9 cellular contexts compared by ENCODE assay signal in genomic region chr2:203650860-203651613, GRCh38. TPM values are rescaled to one million over a fixed set of nuclear protein-coding genes. Genes with fewer than 3 reads are reported as not detected.
DNase-seq lines count a peak whose midpoint lies in the region; ATAC-seq and TF ChIP-seq lines count a peak whose summit lies in the region.
"Had no signal": no experiment of that assay in that cellular context is flagged by ENCODE, and none has a peak within 500 bp of the region (broad histone marks: within the 10 kb centered on the region; RNA-seq: fewer than 3 reads in every experiment).

No MANE protein-coding gene starts in this region.

- H3K4me3 ChIP-seq in lower lobe of right lung, result no peak overlapping the region

- H3K4me3 Mint-ChIP-seq in central memory CD8-positive, alpha-beta T cell, result no peak overlapping the region
- H3K4me3 Mint-ChIP-seq: natural killer cell treated with Interleukin-12 subunit alpha and Interleukin-12 subunit beta and Interleukin-15 and Interleukin-18, amount 100 ng/mL, for 72 hours had no signal

- peak overlapping the region; percentile 66 for H3K27ac ChIP-seq in lower lobe of right lung

- H3K9me3 Mint-ChIP-seq in central memory CD8-positive, alpha-beta T cell, result no peaks in the 10 kb centered on the region
- H3K9me3 Mint-ChIP-seq: natural killer cell treated with Interleukin-12 subunit alpha and Interleukin-12 subunit beta and Interleukin-15 and Interleukin-18, amount 100 ng/mL, for 72 hours had no signal

- peak; percentile 34 for DNase-seq in DMS114 treated with DMSO at 0.1 percent for 48 hours (lab: John Stamatoyannopoulos, UW; ENCODE audit: unreplicated experiment)
- DNase-seq in HCEC 1CT, result peak; percentile 71
- peak; percentile 47 for DNase-seq in NCI-H774 (lab: John Stamatoyannopoulos, UW)
- no peak for DNase-seq in central memory CD8-positive, alpha-beta T cell (ENCODE audit: low spot score in 2 of 2)
- no peak for DNase-seq in lower lobe of right lung
- DNase-seq in NK-92 (lab: John Stamatoyannopoulos, UW; ENCODE audit: unreplicated experiment), result no peak
- DNase-seq in activated CD4-positive, alpha-beta T cell treated with anti-CD3 and anti-CD28 coated beads, Interleukin-2, amount 50 U/mL, for 4 hours, result no peak

- H3K4me1 ChIP-seq in lower lobe of right lung, result peaks cover 61% of the 10 kb centered on the region

- H3K27me3 Mint-ChIP-seq in central memory CD8-positive, alpha-beta T cell, result no peaks in the 10 kb centered on the region

- H3K9me3 ChIP-seq in lower lobe of right lung, result no peaks in the 10 kb centered on the region

- H3K36me3 ChIP-seq in lower lobe of right lung, result no peaks in the 10 kb centered on the region

- peak; percentile 32 for ATAC-seq in central memory CD8-positive, alpha-beta T cell (replicated peaks; ENCODE audit: extremely low read depth, poor library complexity, severe bottlenecking)
- peak; percentile 88 to 91 for ATAC-seq in lower lobe of right lung
- no peak for ATAC-seq in HG03457 (IDR thresholded peaks at IDR 0.05; ENCODE audit: unreplicated experiment)

- TF ChIP-seq CTCF in lower lobe of right lung (IDR thresholded peaks at IDR 0.05), result peak; percentile 52

- H3K36me3 Mint-ChIP-seq in central memory CD8-positive, alpha-beta T cell (ENCODE audit: insufficient read depth), result peaks cover 2% of the 10 kb centered on the region
- H3K36me3 Mint-ChIP-seq: natural killer cell treated with Interleukin-12 subunit alpha and Interleukin-12 subunit beta and Interleukin-15 and Interleukin-18, amount 100 ng/mL, for 72 hours had no signal

- intact Hi-C loops in lower lobe of right lung (cut with DNase I), result no loop called here

- H3K27me3 ChIP-seq in lower lobe of right lung (ENCODE audit: low read depth), result no peaks in the 10 kb centered on the region

- peaks cover 4% of the 10 kb centered on the region for H3K4me1 Mint-ChIP-seq in central memory CD8-positive, alpha-beta T cell

- no peak overlapping the region for H3K27ac Mint-ChIP-seq in central memory CD8-positive, alpha-beta T cell (ENCODE audit: low read depth)
- H3K27ac Mint-ChIP-seq: natural killer cell treated with Interleukin-12 subunit alpha and Interleukin-12 subunit beta and Interleukin-15 and Interleukin-18, amount 100 ng/mL, for 72 hours had no signal

RNA-seq across cellular contexts. Expression of gene CD28, which starts 55.4 kb away (rescaled TPM):
- total RNA-seq in lower lobe of right lung, result 2.2 TPM

Comparison
In these comparisons a context has a peak if more than half of its experiments do, and no peak if none do; other contexts are left out.
1. DNase-seq: peak in DMS114 treated with DMSO at 0.1 percent for 48 hours (single experiment), HCEC 1CT (single experiment) and NCI-H774 (single experiment); none in central memory CD8-positive, alpha-beta T cell (0 of 2), lower lobe of right lung (single experiment), NK-92 (single experiment) and activated CD4-positive, alpha-beta T cell treated with anti-CD3 and anti-CD28 coated beads, Interleukin-2, amount 50 U/mL, for 4 hours (0 of 2).